Comparison of ENCODE assay signal across 22 cellular contexts in genomic region chr1:153786038-153786790, GRCh38.
"Had no signal": no experiment of that assay in that cellular context is flagged by ENCODE, and none has a peak within 500 bp of the region (broad histone marks: within the 10 kb centered on the region; RNA-seq: fewer than 3 reads in every experiment).

No MANE protein-coding gene starts in this region.

- H3K4me3 ChIP-seq: left ventricle myocardium inferior, mucosa of descending colon, ovary, right atrium auricular region, skin epidermis, tibial nerve, uterus had no signal

- H3K27ac Mint-ChIP-seq: memory B cell; stimulated activated effector memory CD8-positive, alpha-beta T cell treated with anti-CD3 and anti-CD28 coated beads, Interleukin-12 subunit alpha, Interleukin-12 subunit beta, amount 100 ng/mL, for 72 hours; stimulated activated naive CD8-positive, alpha-beta T cell treated with anti-CD3 and anti-CD28 coated beads, Interleukin-15, amount 100 ng/mL, for 72 hours; type B pancreatic cell had no signal

- ATAC-seq: mucosa of descending colon; naive thymus-derived CD4-positive, alpha-beta T cell; natural killer cell treated with Interleukin-12 subunit alpha and Interleukin-12 subunit beta and Interleukin-15 and Interleukin-18, amount 100 ng/mL, for 72 hours; sciatic nerve; stimulated activated effector memory CD8-positive, alpha-beta T cell treated with anti-CD3 and anti-CD28 coated beads, Interleukin-12 subunit alpha, Interleukin-12 subunit beta, amount 100 ng/mL, for 72 hours; stimulated activated naive CD8-positive, alpha-beta T cell treated with anti-CD3 and anti-CD28 coated beads, Interleukin-15, amount 100 ng/mL, for 72 hours had no signal

- H3K4me3 Mint-ChIP-seq: natural killer cell treated with Interleukin-12 subunit alpha and Interleukin-12 subunit beta and Interleukin-15 and Interleukin-18, amount 100 ng/mL, for 72 hours; stimulated activated effector memory CD8-positive, alpha-beta T cell treated with anti-CD3 and anti-CD28 coated beads, Interleukin-12 subunit alpha, Interleukin-12 subunit beta, amount 100 ng/mL, for 72 hours; stimulated activated naive CD8-positive, alpha-beta T cell treated with anti-CD3 and anti-CD28 coated beads, Interleukin-15, amount 100 ng/mL, for 72 hours; type B pancreatic cell had no signal

- H3K27me3 ChIP-seq: ovary, right atrium auricular region, tibial nerve, uterus had no signal

- H3K27me3 Mint-ChIP-seq: memory B cell; natural killer cell treated with Interleukin-12 subunit alpha and Interleukin-12 subunit beta and Interleukin-15 and Interleukin-18, amount 100 ng/mL, for 72 hours; type B pancreatic cell had no signal

- H3K9me3 Mint-ChIP-seq: memory B cell; naive thymus-derived CD4-positive, alpha-beta T cell; natural killer cell treated with Interleukin-12 subunit alpha and Interleukin-12 subunit beta and Interleukin-15 and Interleukin-18, amount 100 ng/mL, for 72 hours; stimulated activated effector memory CD8-positive, alpha-beta T cell treated with anti-CD3 and anti-CD28 coated beads, Interleukin-12 subunit alpha, Interleukin-12 subunit beta, amount 100 ng/mL, for 72 hours; stimulated activated naive CD8-positive, alpha-beta T cell treated with anti-CD3 and anti-CD28 coated beads, Interleukin-15, amount 100 ng/mL, for 72 hours; type B pancreatic cell had no signal

- H3K27ac ChIP-seq: left ventricle myocardium inferior, ovary, right atrium auricular region, skin epidermis, tibial nerve, uterus had no signal

- H3K36me3 ChIP-seq: left ventricle myocardium inferior, ovary, right atrium auricular region, tibial nerve, uterus had no signal

- H3K9me3 ChIP-seq: left ventricle myocardium inferior, mucosa of descending colon, ovary, right atrium auricular region, tibial nerve, uterus had no signal

- H3K36me3 Mint-ChIP-seq: memory B cell; natural killer cell treated with Interleukin-12 subunit alpha and Interleukin-12 subunit beta and Interleukin-15 and Interleukin-18, amount 100 ng/mL, for 72 hours; stimulated activated effector memory CD8-positive, alpha-beta T cell treated with anti-CD3 and anti-CD28 coated beads, Interleukin-12 subunit alpha, Interleukin-12 subunit beta, amount 100 ng/mL, for 72 hours; type B pancreatic cell had no signal

- DNase-seq: islet precursor cell; left ventricle myocardium inferior; midbrain; naive thymus-derived CD4-positive, alpha-beta T cell; ovary; stimulated activated CD4-positive, alpha-beta T cell treated with anti-CD3 and anti-CD28 coated beads, Interleukin-12 subunit alpha, Interleukin-12 subunit beta, amount 100 ng/mL, for 4 hours; stimulated activated CD4-positive, alpha-beta T cell treated with anti-CD3 and anti-CD28 coated beads, Interleukin-15, amount 100 ng/mL, for 24 hours; stimulated activated CD4-positive, alpha-beta T cell treated with anti-CD3 and anti-CD28 coated beads, Interleukin-2, amount 100 ng/mL, for 24 hours; stimulated activated CD4-positive, alpha-beta T cell treated with anti-CD3 and anti-CD28 coated beads, Interleukin-4, amount 100 ng/mL, for 1 hour; stimulated activated naive CD4-positive, alpha-beta T cell treated with Interleukin-2 at 50 U/mL for 16 hours; stimulated activated naive CD8-positive, alpha-beta T cell treated with anti-CD3 and anti-CD28 coated beads, Interleukin-15, amount 100 ng/mL, for 72 hours; substantia nigra; uterus had no signal
